26 cellular contexts compared by ENCODE assay signal in genomic region chr10:113775681-113776294, GRCh38. TPM values are rescaled to one million over a fixed set of nuclear protein-coding genes. Genes with fewer than 3 reads are reported as not detected.
"Had no signal": no experiment of that assay in that cellular context is flagged by ENCODE, and none has a peak within 500 bp of the region (broad histone marks: within the 10 kb centered on the region; RNA-seq: fewer than 3 reads in every experiment).

No MANE protein-coding gene starts in this region.

- H3K4me1 Mint-ChIP-seq: activated naive CD8-positive, alpha-beta T cell treated with anti-CD3 and anti-CD28 coated beads, Interleukin-2, amount 10 ng/mL, durations not matched to agents 7 days and 5 days; memory B cell; naive B cell; stimulated activated naive CD8-positive, alpha-beta T cell treated with anti-CD3 and anti-CD28 coated beads, Interleukin-15, amount 100 ng/mL, for 72 hours had no signal

- H3K36me3 Mint-ChIP-seq: activated naive CD8-positive, alpha-beta T cell treated with anti-CD3 and anti-CD28 coated beads, Interleukin-2, amount 10 ng/mL, durations not matched to agents 7 days and 5 days; memory B cell; naive B cell had no signal

- H3K9me3 Mint-ChIP-seq: activated CD8-positive, alpha-beta T cell treated with anti-CD3 and anti-CD28 coated beads for 36 hours; activated naive CD8-positive, alpha-beta T cell treated with anti-CD3 and anti-CD28 coated beads, Interleukin-2, amount 10 ng/mL, durations not matched to agents 7 days and 5 days; activated T-helper 2 cell treated with anti-CD3 and anti-CD28 coated beads, Interferon-gamma antibody, Interleukin-2, Interleukin-4, amounts not matched to agents 10 μg/mL and 5 μg/mL and 100 μg/mL, durations not matched to agents 14 hours and 24 hours and 36 hours; memory B cell; naive B cell; stimulated activated naive CD8-positive, alpha-beta T cell treated with anti-CD3 and anti-CD28 coated beads, Interleukin-15, amount 100 ng/mL, for 72 hours had no signal

- H3K27ac Mint-ChIP-seq: activated CD8-positive, alpha-beta T cell treated with anti-CD3 and anti-CD28 coated beads for 36 hours; activated naive CD8-positive, alpha-beta T cell treated with anti-CD3 and anti-CD28 coated beads, Interleukin-2, amount 10 ng/mL, durations not matched to agents 7 days and 5 days; activated T-helper 2 cell treated with anti-CD3 and anti-CD28 coated beads, Interferon-gamma antibody, Interleukin-2, Interleukin-4, amounts not matched to agents 10 μg/mL and 5 μg/mL and 100 μg/mL, durations not matched to agents 14 hours and 24 hours and 36 hours; memory B cell; stimulated activated naive CD8-positive, alpha-beta T cell treated with anti-CD3 and anti-CD28 coated beads, Interleukin-15, amount 100 ng/mL, for 72 hours had no signal

- H3K9me3 ChIP-seq: gastrocnemius medialis, left ventricle myocardium inferior, mucosa of descending colon, pancreas, suprapubic skin, transverse colon had no signal

- H3K36me3 ChIP-seq: gastrocnemius medialis, left ventricle myocardium inferior, pancreas, suprapubic skin, transverse colon had no signal

- H3K27ac ChIP-seq: gastrocnemius medialis, left ventricle myocardium inferior, pancreas, suprapubic skin, transverse colon had no signal

- H3K4me2 ChIP-seq: smooth muscle cell had no signal

- H3K27me3 ChIP-seq: gastrocnemius medialis, pancreas, suprapubic skin, transverse colon had no signal

- FAIRE-seq: colon, endometrium, pancreas had no signal

- ATAC-seq: activated CD8-positive, alpha-beta T cell treated with anti-CD3 and anti-CD28 coated beads for 36 hours; gastrocnemius medialis; mucosa of descending colon; pancreas; sciatic nerve; stimulated activated naive CD8-positive, alpha-beta T cell treated with anti-CD3 and anti-CD28 coated beads, Interleukin-15, amount 100 ng/mL, for 72 hours had no signal

- H3K4me1 ChIP-seq: gastrocnemius medialis, left ventricle myocardium inferior, pancreas, suprapubic skin, transverse colon had no signal

- H3K4me3 Mint-ChIP-seq: activated CD8-positive, alpha-beta T cell treated with anti-CD3 and anti-CD28 coated beads for 36 hours; activated naive CD8-positive, alpha-beta T cell treated with anti-CD3 and anti-CD28 coated beads, Interleukin-2, amount 10 ng/mL, durations not matched to agents 7 days and 5 days; memory B cell; naive B cell; stimulated activated naive CD8-positive, alpha-beta T cell treated with anti-CD3 and anti-CD28 coated beads, Interleukin-15, amount 100 ng/mL, for 72 hours had no signal

- H3K4me3 ChIP-seq: gastrocnemius medialis, left ventricle myocardium inferior, mucosa of descending colon, pancreas, smooth muscle cell, suprapubic skin, transverse colon had no signal

- DNase-seq: activated CD4-positive, alpha-beta T cell treated with anti-CD3 and anti-CD28 coated beads for 48 hours; activated CD4-positive, CD25-positive, alpha-beta regulatory T cell; activated CD8-positive, alpha-beta T cell treated with anti-CD3 and anti-CD28 coated beads for 36 hours; activated naive CD4-positive, alpha-beta T cell treated with Interleukin-2 at 50 U/mL for 16 hours; activated naive CD8-positive, alpha-beta T cell treated with anti-CD3 and anti-CD28 coated beads, Interleukin-2, amount 10 ng/mL, durations not matched to agents 7 days and 5 days; activated T-cell treated with anti-CD3 and anti-CD28 coated beads, Interleukin-2, amount 50 U/mL, for 1 hour; amygdala; gastrocnemius medialis; head of caudate nucleus; kidney glomerular epithelial cell; left ventricle myocardium inferior; mucosa of descending colon; naive B cell; pancreas; stimulated activated CD4-positive, alpha-beta T cell treated with anti-CD3 and anti-CD28 coated beads, Interleukin-4, amount 100 ng/mL, for 1 hour; stimulated activated naive CD8-positive, alpha-beta T cell treated with anti-CD3 and anti-CD28 coated beads, Interleukin-15, amount 100 ng/mL, for 72 hours; T-helper 1 cell; transverse colon had no signal

RNA-seq across cellular contexts. Expression of gene PLEKHS1, which starts 24.3 kb away (rescaled TPM):
- total RNA-seq: activated CD8-positive, alpha-beta T cell treated with anti-CD3 and anti-CD28 coated beads for 36 hours; activated naive CD8-positive, alpha-beta T cell treated with anti-CD3 and anti-CD28 coated beads, Interleukin-2, amount 10 ng/mL, durations not matched to agents 7 days and 5 days; activated T-helper 2 cell treated with anti-CD3 and anti-CD28 coated beads, Interferon-gamma antibody, Interleukin-2, Interleukin-4, amounts not matched to agents 10 μg/mL and 5 μg/mL and 100 μg/mL, durations not matched to agents 14 hours and 24 hours and 36 hours; cardiac septum; gastrocnemius medialis; left ventricle myocardium inferior; smooth muscle cell had no signal
- polyA plus RNA-seq: smooth muscle cell had no signal
